In genomic region chr12:127145929-127146789, GRCh38 we compare ENCODE assay signal across 7 cellular contexts.
A peak's percentile ranks its signal among the peaks of the same experiment; 100 is the strongest.
DNase-seq lines count a peak whose midpoint lies in the region; ATAC-seq and TF ChIP-seq lines count a peak whose summit lies in the region.

No MANE protein-coding gene starts in this region.

- TF ChIP-seq RAD21 in IMR-90 (IDR thresholded peaks at IDR 0.05; ENCODE audit: low read length): no peak

- no peak overlapping the region for H2BK15ac ChIP-seq in IMR-90 (ENCODE audit: low read depth, low read length)

- intact Hi-C loops in IMR-90 (cut with micrococcal nuclease): no loop called here
- intact Hi-C loops in natural killer cell (cut with micrococcal nuclease): no loop called here

- H2BK20ac ChIP-seq in IMR-90 (ENCODE audit: low read depth, low read length): no peak overlapping the region

- BruUV-seq in IMR-90 (replicated peaks; lab: Mats Ljungman, UMichigan): no TSS peak

- H2AFZ ChIP-seq in IMR-90 (replicated peaks; ENCODE audit: low read length, poor library complexity): peak overlapping the region; percentile 89

- peaks cover 2% of the 10 kb centered on the region for H3K36me3 Mint-ChIP-seq in activated T-cell treated with anti-CD3 and anti-CD28 coated beads, Interleukin-2, amount 50 U/mL, for 24 hours (ENCODE audit: low read depth)
- peaks cover 7% of the 10 kb centered on the region for H3K36me3 Mint-ChIP-seq in natural killer cell

- no peak overlapping the region for H3K14ac ChIP-seq in IMR-90 (replicated peaks; ENCODE audit: low read depth, low read length)

- H3K9me3 Mint-ChIP-seq in activated T-cell treated with anti-CD3 and anti-CD28 coated beads, Interleukin-2, amount 50 U/mL, for 24 hours: peaks cover 15% of the 10 kb centered on the region
- peaks cover under 1 to 5% of the 10 kb centered on the region in 2 donors for H3K9me3 Mint-ChIP-seq in natural killer cell

- H3K27me3 Mint-ChIP-seq in activated T-cell treated with anti-CD3 and anti-CD28 coated beads, Interleukin-2, amount 50 U/mL, for 24 hours: peaks cover 6% of the 10 kb centered on the region
- H3K27me3 Mint-ChIP-seq in natural killer cell (ENCODE audit: low read depth in 2 of 2): peaks cover 0 to 1% of the 10 kb centered on the region in 2 donors

- 0 out of 2 replicates have a peak overlapping the region, but pooled peaks have one; percentile 41 for H3K27ac ChIP-seq in IMR-90 (ENCODE audit: insufficient read depth, low read length)

- H3K27ac Mint-ChIP-seq in activated T-cell treated with anti-CD3 and anti-CD28 coated beads, Interleukin-2, amount 50 U/mL, for 24 hours: peak overlapping the region; percentile 90
- peak overlapping the region; percentile 70 to 82 for H3K27ac Mint-ChIP-seq in natural killer cell

- peak; percentile 15 for DNase-seq in IMR-90
- peak; percentile 88 for DNase-seq in activated T-cell treated with anti-CD3 and anti-CD28 coated beads, Interleukin-2, amount 50 U/mL, for 24 hours
- DNase-seq in natural killer cell: peak; percentile 44
- peak; percentile 66 for DNase-seq in stimulated activated naive CD4-positive, alpha-beta T cell treated with Interleukin-2 at 50 U/mL for 16 hours (lab: John Stamatoyannopoulos, UW)
- DNase-seq in NCI-H128 (lab: John Stamatoyannopoulos, UW; ENCODE audit: unreplicated experiment): no peak
- DNase-seq in NCI-H510A (lab: John Stamatoyannopoulos, UW): no peak

- 21% methylated on average over 45 of the region's 85 CpGs; no CpG with 5 or more reads in 1 of the 2 experiments for WGBS in IMR-90 (ENCODE audit: extremely low coverage in 2 of 2, insufficient read length in 1 of 2), 2 experiments

- peak overlapping the region; percentile 53 for H4K5ac ChIP-seq in IMR-90 (ENCODE audit: low read depth, low read length)

- POLR2A ChIA-PET in IMR-90 (lab: Charles Lee; ENCODE audit: unreplicated experiment): no interaction called here

- H2AK9ac ChIP-seq in IMR-90 (replicated peaks; ENCODE audit: low read depth, low read length, poor library complexity): no peak overlapping the region

- peak overlapping the region; percentile 81 for H3K4me3 Mint-ChIP-seq in activated T-cell treated with anti-CD3 and anti-CD28 coated beads, Interleukin-2, amount 50 U/mL, for 24 hours
- H3K4me3 Mint-ChIP-seq in natural killer cell: peak overlapping the region; percentile 88

- TF ChIP-seq CTCF in IMR-90 (conservative IDR thresholded peaks at IDR 0.05; ENCODE audit: low read depth, low read length): no peak
- no peak for TF ChIP-seq CTCF in natural killer cell (IDR thresholded peaks at IDR 0.05)

- H3K4ac ChIP-seq in IMR-90 (ENCODE audit: low read depth, low read length): peak overlapping the region; percentile 81

- no peaks in the 10 kb centered on the region for H3K4me1 ChIP-seq in IMR-90 (ENCODE audit: control insufficient read depth, insufficient read depth, low read length)

- H3K9me3 ChIP-seq in IMR-90 (ENCODE audit: control insufficient read depth, insufficient read depth, low read length): peaks cover 10% of the 10 kb centered on the region

- no peaks in the 10 kb centered on the region for H3K36me3 ChIP-seq in IMR-90 (ENCODE audit: control insufficient read depth, insufficient read depth, low read length)

- H2AK5ac ChIP-seq in IMR-90 (ENCODE audit: low read depth, low read length): no peak overlapping the region

- H3K79me1 ChIP-seq in IMR-90 (ENCODE audit: low read depth in 1 of 2, low read length in 2 of 2): no peaks in the 10 kb centered on the region

- dilution Hi-C loops in IMR-90 (cut with HindIII; ENCODE audit: low sequenced_read_pairs, unreplicated experiment): no loop called here

- no peaks in the 10 kb centered on the region for H3K9me1 ChIP-seq in IMR-90 (ENCODE audit: insufficient read depth, low read length)

- 0 out of 2 replicates have a peak overlapping the region, but pooled peaks have one; percentile 40 for H2BK120ac ChIP-seq in IMR-90 (ENCODE audit: low read depth, low read length)

- no peak overlapping the region for H3K56ac ChIP-seq in IMR-90 (ENCODE audit: extremely low read depth, insufficient read depth, low read length)

- H3K4me2 ChIP-seq in IMR-90 (ENCODE audit: low read depth, low read length): peak overlapping the region; percentile 74

- ATAC-seq in IMR-90 (ENCODE audit: low read depth) (peak; percentile 32; the same call in 1 of the 2 replicates), esophagus mucosa (peak; percentile 67), natural killer cell (peak; percentile 82 to 95 (median 93))

- TF ChIP-seq POLR2A in IMR-90 (IDR thresholded peaks at IDR 0.05; ENCODE audit: low read depth, low read length): no peak

- H3K4me3 ChIP-seq in IMR-90 (ENCODE audit: insufficient read depth, low read depth, low read length): peak overlapping the region; percentile 63

- H4K8ac ChIP-seq in IMR-90 (ENCODE audit: low read depth in 2 of 2, low read length in 2 of 2): peak overlapping the region; percentile 69 to 81; a peak in 3 of 4 replicates

- H2BK5ac ChIP-seq in IMR-90 (ENCODE audit: low read depth, low read length, poor library complexity, severe bottlenecking): peak overlapping the region; percentile 46

- peaks cover 9% of the 10 kb centered on the region for H3K4me1 Mint-ChIP-seq in activated T-cell treated with anti-CD3 and anti-CD28 coated beads, Interleukin-2, amount 50 U/mL, for 24 hours (ENCODE audit: low read depth)
- H3K4me1 Mint-ChIP-seq in natural killer cell: peaks cover 0 to 9% of the 10 kb centered on the region in 2 donors

- no peaks in the 10 kb centered on the region for H4K20me1 ChIP-seq in IMR-90 (ENCODE audit: insufficient read depth, low read length)

- CTCF ChIA-PET in IMR-90 (lab: Yijun Ruan, JAX): no interaction called here

- H3K23ac ChIP-seq in IMR-90 (ENCODE audit: low read depth, low read length): no peak overlapping the region

- H4K91ac ChIP-seq in IMR-90 (ENCODE audit: insufficient read depth, low read depth, low read length): peak overlapping the region; percentile 47

- no peak overlapping the region; the same call in 1 of the 2 replicates for H3K18ac ChIP-seq in IMR-90 (ENCODE audit: low read depth, low read length)

- peak overlapping the region; percentile 65 for H3K9ac ChIP-seq in IMR-90 (ENCODE audit: low read depth, low read length)

- no peaks in the 10 kb centered on the region for H3K27me3 ChIP-seq in IMR-90 (ENCODE audit: control insufficient read depth, insufficient read depth, low read length)

- in situ Hi-C loops in IMR-90 (cut with MboI; ENCODE audit: low sequenced_read_pairs): no loop called here

TF ChIP-seq in IMR-90, 13 proteins besides CTCF, POLR2A, EP300 and RAD21:
- TF ChIP-seq MAFK (IDR thresholded peaks at IDR 0.05; ENCODE audit: low read depth, low read length) (no peak), CHD1 (IDR thresholded peaks at IDR 0.05; ENCODE audit: low read depth, low read length) (no peak), USF2 (IDR thresholded peaks at IDR 0.05; ENCODE audit: low read depth, low read length) (no peak), RCOR1 (IDR thresholded peaks at IDR 0.05; ENCODE audit: insufficient replicate concordance, low read length) (no peak), ELK1 (IDR thresholded peaks at IDR 0.05; ENCODE audit: borderline replicate concordance, low read depth, low read length) (no peak), SMC3 (IDR thresholded peaks at IDR 0.05; ENCODE audit: low read depth, low read length) (no peak), MXI1 (IDR thresholded peaks at IDR 0.05; ENCODE audit: borderline replicate concordance, low read depth, low read length) (no peak)

Comparison
In these comparisons a context has a peak if more than half of its experiments do, and no peak if none do; other contexts are left out.
1. ATAC-seq: peak in every context shown above with its lines; median percentile 93 in natural killer cell; 67 in esophagus mucosa; 32 in IMR-90.
2. DNase-seq: peak in IMR-90 (single experiment), activated T-cell treated with anti-CD3 and anti-CD28 coated beads, Interleukin-2, amount 50 U/mL, for 24 hours (single experiment), natural killer cell (single experiment) and stimulated activated naive CD4-positive, alpha-beta T cell treated with Interleukin-2 at 50 U/mL for 16 hours (single experiment); none in NCI-H128 (single experiment) and NCI-H510A (single experiment).